1 cellular context compared by ENCODE assay signal in the genomic region with DNA sequence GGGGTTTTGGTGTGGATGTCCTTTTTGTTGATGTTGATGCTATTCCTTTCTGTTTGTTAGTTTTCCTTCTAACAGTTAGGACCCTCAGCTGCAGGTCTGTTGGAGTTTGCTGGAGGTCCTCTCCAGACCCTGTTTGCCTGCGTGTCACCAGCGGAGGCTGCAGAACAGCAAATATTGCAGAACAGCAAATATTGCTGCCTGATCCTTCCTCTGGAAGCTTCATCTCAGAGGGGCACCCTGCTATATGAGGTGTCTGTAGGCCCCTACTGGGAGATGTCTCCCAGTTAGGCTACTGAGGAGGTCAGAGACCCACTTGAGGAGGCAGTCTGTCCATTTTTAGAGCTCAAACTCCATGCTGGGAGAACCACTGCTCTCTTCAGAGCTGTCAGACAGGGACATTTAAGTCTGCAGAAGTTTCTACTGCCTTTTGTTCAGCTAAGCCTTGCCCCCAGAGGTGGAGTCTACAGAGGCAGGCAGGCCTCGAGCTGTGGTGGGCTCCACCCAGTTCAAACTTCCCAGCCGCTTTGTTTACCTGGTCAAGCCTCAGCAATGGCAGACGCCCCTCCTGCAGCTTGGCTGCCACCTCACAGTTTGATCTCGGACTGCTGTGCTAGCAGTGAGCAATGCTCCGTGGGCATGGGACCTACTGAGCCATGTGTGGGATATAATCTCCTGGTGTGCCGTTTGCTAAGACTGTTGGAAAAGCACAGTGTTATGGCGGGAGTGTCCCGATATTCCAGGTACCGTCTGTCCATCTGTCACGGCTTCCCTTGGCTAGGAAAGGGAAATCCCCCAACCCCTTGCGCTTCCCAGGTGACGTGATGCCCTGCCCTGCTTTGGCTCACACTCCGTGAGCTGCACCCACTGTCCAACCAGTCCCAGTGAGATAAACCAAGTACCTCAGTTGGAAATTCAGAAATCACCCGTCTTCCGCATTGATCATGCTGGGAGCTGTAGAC.
TF ChIP-seq lines count a peak whose summit lies in the region.
"Not testable (repeated sequence)": the region's sequence is repeated elsewhere in the genome, so short reads cannot be mapped to it uniquely, and the experiment has no call there.

No MANE protein-coding gene starts in this region.

TF ChIP-seq in HepG2, 621 proteins besides CTCF, POLR2A, EP300 and RAD21 (continued from another document and continues in another):
- TF ChIP-seq FOXP4 (CRISPR knock-in tag; IDR thresholded peaks at IDR 0.05) (peak; percentile 63; the same call in 1 of the 2 replicates), CCDC6 (CRISPR knock-in tag; IDR thresholded peaks at IDR 0.05) (peak; percentile 48; the same call in 1 of the 2 replicates), ZNF644 (CRISPR knock-in tag; IDR thresholded peaks at IDR 0.05; ENCODE audit: low read depth) (peak; percentile 59; the same call in 1 of the 2 replicates), SOX13 (CRISPR knock-in tag; conservative IDR thresholded peaks at IDR 0.05 in 1 of 2, IDR thresholded peaks at IDR 0.05 in 1 of 2) (peak in 1 of 2 experiments; percentile 29; a peak in 1 of 4 replicates), BORCS8-MEF2B (CRISPR knock-in tag; IDR thresholded peaks at IDR 0.05) (peak; percentile 68), ELF3 (CRISPR knock-in tag; IDR thresholded peaks at IDR 0.05) (0 out of 2 replicates have a peak, but pooled peaks have one; percentile 10), ZNF124 (CRISPR knock-in tag; IDR thresholded peaks at IDR 0.05) (peak; percentile 18; the same call in 1 of the 2 replicates), REL (CRISPR knock-in tag; conservative IDR thresholded peaks at IDR 0.05) (0 out of 2 replicates have a peak, but pooled peaks have one; percentile 29), YEATS4 (CRISPR knock-in tag; IDR thresholded peaks at IDR 0.05; ENCODE audit: borderline replicate concordance) (peak; percentile 67), MED1 (CRISPR knock-in tag; IDR thresholded peaks at IDR 0.05) (peak; percentile 43), ZNF792 (CRISPR knock-in tag; IDR thresholded peaks at IDR 0.05) (peak; percentile 15; the same call in 1 of the 2 replicates), ZSCAN25 (CRISPR knock-in tag; IDR thresholded peaks at IDR 0.05) (peak; percentile 32), KLF12 (CRISPR knock-in tag; IDR thresholded peaks at IDR 0.05; ENCODE audit: borderline replicate concordance) (peak; percentile 66; the same call in 1 of the 2 replicates), HOXA3 (CRISPR knock-in tag; IDR thresholded peaks at IDR 0.05) (peak; percentile 76; the same call in 1 of the 2 replicates), ZNF772 (CRISPR knock-in tag; IDR thresholded peaks at IDR 0.05) (peak; percentile 8; the same call in 1 of the 2 replicates), ZBTB7B (CRISPR knock-in tag; IDR thresholded peaks at IDR 0.05) (peak; percentile 94), CERS6 (CRISPR knock-in tag; IDR thresholded peaks at IDR 0.05) (0 out of 2 replicates have a peak, but pooled peaks have one; percentile 39), LBX2 (CRISPR knock-in tag; IDR thresholded peaks at IDR 0.05; ENCODE audit: borderline replicate concordance) (0 out of 2 replicates have a peak, but pooled peaks have one; percentile 63), FOXP1 (CRISPR knock-in tag; IDR thresholded peaks at IDR 0.05) (peak; percentile 19), FOXJ3 (CRISPR knock-in tag; IDR thresholded peaks at IDR 0.05; ENCODE audit: borderline replicate concordance) (peak; percentile 53; the same call in 1 of the 2 replicates), ZNF317 (CRISPR knock-in tag; IDR thresholded peaks at IDR 0.05) (peak; percentile 49; the same call in 1 of the 2 replicates), MYC (CRISPR knock-in tag; IDR thresholded peaks at IDR 0.05; ENCODE audit: borderline replicate concordance) (peak; percentile 53; the same call in 1 of the 2 replicates), KDM2A (CRISPR knock-in tag; IDR thresholded peaks at IDR 0.05; ENCODE audit: borderline replicate concordance, low read depth) (peak; percentile 33; the same call in 1 of the 2 replicates), ELF1 (CRISPR knock-in tag; IDR thresholded peaks at IDR 0.05) (0 out of 2 replicates have a peak, but pooled peaks have one; percentile 9), FOXA3 (CRISPR knock-in tag; IDR thresholded peaks at IDR 0.05) (peak; percentile 37), ZNF362 (CRISPR knock-in tag; IDR thresholded peaks at IDR 0.05; ENCODE audit: borderline replicate concordance) (peak; percentile 56; the same call in 1 of the 2 replicates), CSRNP1 (CRISPR knock-in tag; IDR thresholded peaks at IDR 0.05) (peak; percentile 93), MED13 (CRISPR knock-in tag; IDR thresholded peaks at IDR 0.05) (0 out of 2 replicates have a peak, but pooled peaks have one; percentile 47), ZNF292 (CRISPR knock-in tag; IDR thresholded peaks at IDR 0.05; ENCODE audit: borderline replicate concordance, low read depth) (peak; percentile 94), GZF1 (CRISPR knock-in tag; IDR thresholded peaks at IDR 0.05) (0 out of 2 replicates have a peak, but pooled peaks have one; percentile 17), ZC3H13 (CRISPR knock-in tag; IDR thresholded peaks at IDR 0.05) (0 out of 2 replicates have a peak, but pooled peaks have one; percentile 38), ZNF280D (CRISPR knock-in tag; IDR thresholded peaks at IDR 0.05) (peak; percentile 81; the same call in 1 of the 2 replicates), ZNF747 (CRISPR knock-in tag; IDR thresholded peaks at IDR 0.05; ENCODE audit: borderline replicate concordance) (0 out of 2 replicates have a peak, but pooled peaks have one; percentile 33), ZNF331 (CRISPR knock-in tag; IDR thresholded peaks at IDR 0.05) (0 out of 2 replicates have a peak, but pooled peaks have one; percentile 16), DMAP1 (CRISPR knock-in tag; IDR thresholded peaks at IDR 0.05) (peak; percentile 74; the same call in 1 of the 2 replicates)
- not testable (repeated sequence) for TF ChIP-seq SOX13, FOXP1 (IDR thresholded peaks at IDR 0.05)
- TF ChIP-seq, protein P1, sequence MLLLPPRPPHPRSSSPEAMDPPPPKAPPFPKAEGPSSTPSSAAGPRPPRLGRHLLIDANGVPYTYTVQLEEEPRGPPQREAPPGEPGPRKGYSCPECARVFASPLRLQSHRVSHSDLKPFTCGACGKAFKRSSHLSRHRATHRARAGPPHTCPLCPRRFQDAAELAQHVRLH (CRISPR knock-in tag; IDR thresholded peaks at IDR 0.05; ENCODE audit: borderline replicate concordance, low read depth) = peak; percentile 51; the same call in 1 of the 2 replicates
- TF ChIP-seq, protein P2, sequence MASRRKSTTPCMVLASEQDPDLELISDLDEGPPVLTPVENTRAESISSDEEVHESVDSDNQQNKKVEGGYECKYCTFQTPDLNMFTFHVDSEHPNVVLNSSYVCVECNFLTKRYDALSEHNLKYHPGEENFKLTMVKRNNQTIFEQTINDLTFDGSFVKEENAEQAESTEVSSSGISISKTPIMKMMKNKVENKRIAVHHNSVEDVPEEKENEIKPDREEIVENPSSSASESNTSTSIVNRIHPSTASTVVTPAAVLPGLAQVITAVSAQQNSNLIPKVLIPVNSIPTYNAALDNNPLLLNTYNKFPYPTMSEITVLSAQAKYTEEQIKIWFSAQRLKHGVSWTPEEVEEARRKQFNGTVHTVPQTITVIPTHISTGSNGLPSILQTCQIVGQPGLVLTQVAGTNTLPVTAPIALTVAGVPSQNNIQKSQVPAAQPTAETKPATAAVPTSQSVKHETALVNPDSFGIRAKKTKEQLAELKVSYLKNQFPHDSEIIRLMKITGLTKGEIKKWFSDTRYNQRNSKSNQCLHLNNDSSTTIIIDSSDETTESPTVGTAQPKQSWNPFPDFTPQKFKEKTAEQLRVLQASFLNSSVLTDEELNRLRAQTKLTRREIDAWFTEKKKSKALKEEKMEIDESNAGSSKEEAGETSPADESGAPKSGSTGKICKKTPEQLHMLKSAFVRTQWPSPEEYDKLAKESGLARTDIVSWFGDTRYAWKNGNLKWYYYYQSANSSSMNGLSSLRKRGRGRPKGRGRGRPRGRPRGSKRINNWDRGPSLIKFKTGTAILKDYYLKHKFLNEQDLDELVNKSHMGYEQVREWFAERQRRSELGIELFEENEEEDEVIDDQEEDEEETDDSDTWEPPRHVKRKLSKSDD (CRISPR knock-in tag; IDR thresholded peaks at IDR 0.05; ENCODE audit: low read depth) = peak; percentile 48; the same call in 1 of the 2 replicates
